In genomic region chr1:155309423-155310021, GRCh38 we compare ENCODE assay signal across 1 cellular context.
TF ChIP-seq lines count a peak whose summit lies in the region.

No MANE protein-coding gene starts in this region.

TF ChIP-seq in HepG2, 621 proteins besides CTCF, POLR2A, EP300 and RAD21:
- TF ChIP-seq ZNF607 (CRISPR knock-in tag; IDR thresholded peaks at IDR 0.05; ENCODE audit: borderline replicate concordance) (0 out of 2 replicates have a peak, but pooled peaks have one; percentile 67), PATZ1 (CRISPR knock-in tag; IDR thresholded peaks at IDR 0.05) (0 out of 2 replicates have a peak, but pooled peaks have one; percentile 30), ZBTB3 (CRISPR knock-in tag; IDR thresholded peaks at IDR 0.05; ENCODE audit: borderline replicate concordance, low read depth) (0 out of 2 replicates have a peak, but pooled peaks have one; percentile 13), SP2 (CRISPR knock-in tag; IDR thresholded peaks at IDR 0.05) (0 out of 2 replicates have a peak, but pooled peaks have one; percentile 34), ZFP91 (CRISPR knock-in tag; IDR thresholded peaks at IDR 0.05; ENCODE audit: borderline replicate concordance) (0 out of 2 replicates have a peak, but pooled peaks have one; percentile 9), ZNF687 (CRISPR knock-in tag; IDR thresholded peaks at IDR 0.05) (peak; percentile 35), HNF1B (CRISPR knock-in tag; IDR thresholded peaks at IDR 0.05) (peak; percentile 71), ZNF468 (CRISPR knock-in tag; IDR thresholded peaks at IDR 0.05) (0 out of 2 replicates have a peak, but pooled peaks have one; percentile 49), LCORL (IDR thresholded peaks at IDR 0.05) (no peak), LCORL (CRISPR knock-in tag; IDR thresholded peaks at IDR 0.05) (0 out of 2 replicates have a peak, but pooled peaks have one; percentile 8), SMYD3 (CRISPR knock-in tag; IDR thresholded peaks at IDR 0.05) (0 out of 2 replicates have a peak, but pooled peaks have one; percentile 29), ZC3H13 (CRISPR knock-in tag; IDR thresholded peaks at IDR 0.05) (0 out of 2 replicates have a peak, but pooled peaks have one; percentile 18), SNAPC2 (CRISPR knock-in tag; IDR thresholded peaks at IDR 0.05) (0 out of 2 replicates have a peak, but pooled peaks have one; percentile 24), HNRNPL (IDR thresholded peaks at IDR 0.05; ENCODE audit: low read depth, low read length) (peak; percentile 97), ZNF263 (CRISPR knock-in tag; IDR thresholded peaks at IDR 0.05) (0 out of 2 replicates have a peak, but pooled peaks have one; percentile 12), ZFP36L1 (CRISPR knock-in tag; IDR thresholded peaks at IDR 0.05) (peak; percentile 67; the same call in 1 of the 2 replicates), MBNL3 (CRISPR knock-in tag; conservative IDR thresholded peaks at IDR 0.05) (no peak), ZNF24 (IDR thresholded peaks at IDR 0.05) (no peak), ZBTB33 (CRISPR knock-in tag; IDR thresholded peaks at IDR 0.05) (no peak), ZBTB8A (CRISPR knock-in tag; IDR thresholded peaks at IDR 0.05; ENCODE audit: borderline replicate concordance, low read depth) (no peak), ZNF788 (CRISPR knock-in tag; IDR thresholded peaks at IDR 0.05; ENCODE audit: borderline replicate concordance) (no peak)
